27 cellular contexts compared by ENCODE assay signal in genomic region chr7:149795126-149795525, GRCh38. TPM values are rescaled to one million over a fixed set of nuclear protein-coding genes. Genes with fewer than 3 reads are reported as not detected.
"Had no signal": no experiment of that assay in that cellular context is flagged by ENCODE, and none has a peak within 500 bp of the region (broad histone marks: within the 10 kb centered on the region; RNA-seq: fewer than 3 reads in every experiment).

No MANE protein-coding gene starts in this region.

- H3K9me3 ChIP-seq: colonic mucosa, esophagus squamous epithelium, gastrocnemius medialis, heart right ventricle, left lung, lower lobe of right lung had no signal

- H3K27ac Mint-ChIP-seq: dendritic cell treated with granulocyte-macrophage colony-stimulating factor and Interleukin-4, amounts not matched to agents 40 ng/mL and 50 ng/mL, for 4 days; effector memory CD8-positive, alpha-beta T cell; endodermal cell had no signal

- H3K4me3 ChIP-seq: colonic mucosa, esophagus squamous epithelium, gastrocnemius medialis, heart right ventricle, left lung, lower lobe of right lung had no signal

- H3K4me1 ChIP-seq: colonic mucosa, gastrocnemius medialis, heart right ventricle, lower lobe of right lung had no signal

- H3K36me3 ChIP-seq: colonic mucosa, esophagus squamous epithelium, gastrocnemius medialis, heart right ventricle, left lung, lower lobe of right lung had no signal

- ATAC-seq: effector memory CD8-positive, alpha-beta T cell; esophagus mucosa; gastrocnemius medialis; heart right ventricle; left cardiac atrium; left lung; left ventricle myocardium superior; lower lobe of right lung had no signal

- FAIRE-seq: endometrium, islet of Langerhans, keratinocyte had no signal

- H3K4me3 Mint-ChIP-seq: dendritic cell treated with granulocyte-macrophage colony-stimulating factor and Interleukin-4, amounts not matched to agents 40 ng/mL and 50 ng/mL, for 4 days; effector memory CD8-positive, alpha-beta T cell; endodermal cell had no signal

- H3K9me3 Mint-ChIP-seq: dendritic cell treated with granulocyte-macrophage colony-stimulating factor and Interleukin-4, amounts not matched to agents 40 ng/mL and 50 ng/mL, for 4 days; effector memory CD8-positive, alpha-beta T cell; endodermal cell had no signal

- H3K27ac ChIP-seq: colonic mucosa, epithelial cell of prostate, esophagus squamous epithelium, gastrocnemius medialis, heart right ventricle, left lung, lower lobe of right lung had no signal

- DNase-seq: colonic mucosa; cortex of kidney; effector CD8-positive, alpha-beta T cell; effector memory CD8-positive, alpha-beta T cell; erythroblast; esophagus squamous epithelium; foreskin fibroblast; foreskin melanocyte; gastrocnemius medialis; glutamatergic neuron; head of caudate nucleus; heart right ventricle; hippocampal formation; left cardiac atrium; left lung; left ventricle myocardium superior; lower lobe of right lung; mesendoderm; midbrain had no signal

- H3K4me1 Mint-ChIP-seq: endodermal cell had no signal

RNA-seq across cellular contexts. Expression of gene ZNF467, which starts 21.7 kb away (rescaled TPM):
- total RNA-seq: kidney epithelial cell had no signal
